23 cellular contexts compared by ENCODE assay signal in genomic region chr2:10311736-10312135, GRCh38. TPM values are rescaled to one million over a fixed set of nuclear protein-coding genes. Genes with fewer than 3 reads are reported as not detected.
DNase-seq lines count a peak whose midpoint lies in the region; ATAC-seq, FAIRE-seq and TF ChIP-seq lines count a peak whose summit lies in the region.
"Had no signal": no experiment of that assay in that cellular context is flagged by ENCODE, and none has a peak within 500 bp of the region (broad histone marks: within the 10 kb centered on the region; RNA-seq: fewer than 3 reads in every experiment).

No MANE protein-coding gene starts in this region.

- peaks cover 37 to 68% of the 10 kb centered on the region in 2 experiments for H3K79me1 ChIP-seq in IMR-90 (ENCODE audit: low read depth in 1 of 2, low read length in 2 of 2)
- peaks cover 5% of the 10 kb centered on the region for H3K79me1 ChIP-seq in neuronal stem cell (ENCODE audit: low read depth, low read length)

- H4K91ac ChIP-seq in IMR-90 (ENCODE audit: insufficient read depth, low read depth, low read length) (no peak overlapping the region), neuronal stem cell (ENCODE audit: low read depth, low read length, poor library complexity) (no peak overlapping the region)

- no peak overlapping the region for H2AK9ac ChIP-seq in IMR-90 (replicated peaks; ENCODE audit: low read depth, low read length, poor library complexity)

- H3K23ac ChIP-seq in IMR-90 (ENCODE audit: low read depth, low read length) = no peak overlapping the region
- H3K23ac ChIP-seq in neuronal stem cell (ENCODE audit: low read depth, low read length, poor library complexity) = no peak overlapping the region

- H2BK20ac ChIP-seq in IMR-90 (ENCODE audit: low read depth, low read length) = no peak overlapping the region

- no peak for FAIRE-seq in HepG2 (lab: Jason Lieb, UNC)
- peak; percentile 82 for FAIRE-seq in bronchial epithelial cell (lab: Jason Lieb, UNC)
- no peak for FAIRE-seq in small intestine (lab: Jason Lieb, UNC)
- FAIRE-seq: A204.1, G401.6 had no signal

- no peak overlapping the region for H2AFZ ChIP-seq in HepG2 (ENCODE audit: low read length)
- H2AFZ ChIP-seq in IMR-90 (replicated peaks; ENCODE audit: low read length, poor library complexity) = no peak overlapping the region
- no peak overlapping the region for H2AFZ ChIP-seq in neuronal stem cell (ENCODE audit: low read length)

- TF ChIP-seq EP300 in HepG2 (IDR thresholded peaks at IDR 0.05; ENCODE audit: low read depth in 2 of 2, low read length in 2 of 2) (no peak), HepG2 (CRISPR knock-in tag; IDR thresholded peaks at IDR 0.05; ENCODE audit: borderline replicate concordance) (no peak)

- CTCF ChIA-PET in HepG2 (lab: Yijun Ruan, JAX; ENCODE audit: low intra/inter-chr PET ratio, low total read pairs) (no interaction called here), IMR-90 (lab: Yijun Ruan, JAX) (no interaction called here)

- H2BK120ac ChIP-seq in IMR-90 (ENCODE audit: low read depth, low read length) = no peak overlapping the region
- no peak overlapping the region for H2BK120ac ChIP-seq in neuronal stem cell (ENCODE audit: low read depth, low read length)

- TF ChIP-seq RAD21 in HepG2 (CRISPR knock-in tag; IDR thresholded peaks at IDR 0.05) (no peak), IMR-90 (IDR thresholded peaks at IDR 0.05; ENCODE audit: low read length) (no peak)

- peaks cover 2 to 18% of the 10 kb centered on the region in 2 experiments; a peak in 2 of 5 replicates for H3K36me3 ChIP-seq in HepG2 (replicated peaks in 1 of 2; ENCODE audit: control insufficient read depth in 1 of 2, insufficient read depth in 2 of 2, low read length in 2 of 2)
- H3K36me3 ChIP-seq in right lobe of liver = no peaks in the 10 kb centered on the region
- peaks cover 2% of the 10 kb centered on the region; the same call in 1 of the 2 replicates for H3K36me3 ChIP-seq in IMR-90 (ENCODE audit: control insufficient read depth, insufficient read depth, low read length)
- no peaks in the 10 kb centered on the region for H3K36me3 ChIP-seq in bronchial epithelial cell (ENCODE audit: control insufficient read depth, insufficient read depth, low read length)
- H3K36me3 ChIP-seq in neuronal stem cell (replicated peaks in 1 of 2; ENCODE audit: control insufficient read depth in 2 of 2, insufficient read depth in 2 of 2, low read length in 2 of 2) = peaks cover 0 to 2% of the 10 kb centered on the region in 2 donors
- H3K36me3 ChIP-seq in small intestine (ENCODE audit: control insufficient read depth in 2 of 2, insufficient read depth in 2 of 2, low read length in 2 of 2) = no peaks in the 10 kb centered on the region

- intact Hi-C loops in HepG2 (cut with micrococcal nuclease; ENCODE audit: unreplicated experiment) = no loop called here
- intact Hi-C loops in right lobe of liver (cut with DNase I) = loop anchor here in 1 of 2 donors (10.0 kb wide), 1 partner anchor 93 kb away; no protein-coding TSS in a partner anchor
- intact Hi-C loops in IMR-90 (cut with micrococcal nuclease) = loop anchor here (1.0 kb wide), 1 partner anchor 44 kb away; no protein-coding TSS in a partner anchor

- H2AK5ac ChIP-seq in IMR-90 (ENCODE audit: low read depth, low read length) = no peak overlapping the region
- no peak overlapping the region for H2AK5ac ChIP-seq in neuronal stem cell (ENCODE audit: low read depth, low read length)

- no peak overlapping the region for H3K4me3 ChIP-seq in HepG2 (replicated peaks in 1 of 3; ENCODE audit: insufficient read depth in 1 of 3, low read depth in 2 of 3, low read length in 3 of 3)
- H3K4me3 ChIP-seq in right lobe of liver = no peak overlapping the region
- no peak overlapping the region for H3K4me3 ChIP-seq in IMR-90 (ENCODE audit: insufficient read depth, low read depth, low read length)
- H3K4me3 ChIP-seq in bronchial epithelial cell (ENCODE audit: low read depth, low read length) = no peak overlapping the region
- peak overlapping the region in 1 of 2 donors; percentile 0 for H3K4me3 ChIP-seq in neuronal stem cell (ENCODE audit: low read length in 2 of 2)
- H3K4me3 ChIP-seq in small intestine (ENCODE audit: low read depth in 1 of 2, low read length in 2 of 2) = no peak overlapping the region
- H3K4me3 ChIP-seq: BLaER1 treated with 17β-estradiol and CSF1 and Interleukin-3, amounts not matched to agents 10 nM and 100 nM had no signal

- no peak overlapping the region for H3K27ac ChIP-seq in HepG2 (ENCODE audit: extremely low read length, insufficient read depth, low read length)
- H3K27ac ChIP-seq in right lobe of liver = no peak overlapping the region
- H3K27ac ChIP-seq in IMR-90 (ENCODE audit: insufficient read depth, low read length) = no peak overlapping the region
- no peak overlapping the region for H3K27ac ChIP-seq in neuronal stem cell (replicated peaks; ENCODE audit: low read length)
- no peak overlapping the region for H3K27ac ChIP-seq in small intestine (ENCODE audit: low read depth in 1 of 2, low read length in 1 of 2)
- H3K27ac ChIP-seq: 22Rv1; BLaER1 treated with 17β-estradiol and CSF1 and Interleukin-3, amounts not matched to agents 10 nM and 100 nM had no signal

- H3K56ac ChIP-seq in IMR-90 (ENCODE audit: extremely low read depth, insufficient read depth, low read length) = no peak overlapping the region

- dilution Hi-C loops in IMR-90 (cut with HindIII; ENCODE audit: low sequenced_read_pairs, unreplicated experiment) = no loop called here

- in situ Hi-C loops in HepG2 (cut with HindIII; ENCODE audit: extremely low pct_ligation_motif_present, low pct_unique_long_range_greater_than_20kb) (no loop called here), IMR-90 (cut with MboI; ENCODE audit: low sequenced_read_pairs) (no loop called here)

- ATAC-seq in HepG2 (no peak), right lobe of liver (no peak), IMR-90 (ENCODE audit: low read depth) (no peak), GM19351 (IDR thresholded peaks at IDR 0.05; ENCODE audit: unreplicated experiment) (no peak)

- H4K5ac ChIP-seq in IMR-90 (ENCODE audit: low read depth, low read length) = no peak overlapping the region

- H2BK12ac ChIP-seq in neuronal stem cell (ENCODE audit: low read length) = no peak overlapping the region

- H2BK15ac ChIP-seq in IMR-90 (ENCODE audit: low read depth, low read length) (no peak overlapping the region), neuronal stem cell (ENCODE audit: low read length) (no peak overlapping the region)

- 71% methylated on average over 4 of the region's 4 CpGs for WGBS in HepG2 (ENCODE audit: low lambda C conversion rate)
- WGBS in right lobe of liver (ENCODE audit: insufficient coverage, low coverage, low lambda C conversion rate, missing lambda C conversion rate) = 68% methylated on average over 4 of the region's 4 CpGs
- 72% methylated on average over 4 of the region's 4 CpGs; no CpG with 5 or more reads in 1 of the 2 experiments for WGBS in IMR-90 (ENCODE audit: extremely low coverage in 2 of 2, insufficient read length in 1 of 2), 2 experiments
- 100% methylated on average over 1 of the region's 4 CpGs; no CpG with 5 or more reads in 1 of the 2 donors for WGBS in neuronal stem cell (ENCODE audit: extremely low coverage in 2 of 2, insufficient read length in 2 of 2, insufficient replicate concordance in 1 of 2), 2 donors
- 77 to 86% (median 81%) methylated on average over 4 of the region's 4 CpGs for WGBS in small intestine, 3 donors

- no peak overlapping the region for H3K18ac ChIP-seq in IMR-90 (ENCODE audit: low read depth, low read length)
- H3K18ac ChIP-seq in neuronal stem cell (ENCODE audit: low read length) = no peak overlapping the region

- H3K9ac ChIP-seq in HepG2 (ENCODE audit: insufficient read depth, low read depth, low read length) (no peak overlapping the region), IMR-90 (ENCODE audit: low read depth, low read length) (no peak overlapping the region), neuronal stem cell (ENCODE audit: low read depth, low read length, poor library complexity) (no peak overlapping the region)
- H3K9ac ChIP-seq: BLaER1 treated with 17β-estradiol and CSF1 and Interleukin-3, amounts not matched to agents 10 nM and 100 nM had no signal

- no peak overlapping the region for H2BK5ac ChIP-seq in IMR-90 (ENCODE audit: low read depth, low read length, poor library complexity, severe bottlenecking)
- H2BK5ac ChIP-seq in neuronal stem cell (ENCODE audit: low read length) = no peak overlapping the region

- TF ChIP-seq CTCF in HepG2 (CRISPR knock-in tag; IDR thresholded peaks at IDR 0.05) (no peak), right lobe of liver (IDR thresholded peaks at IDR 0.05) (no peak), IMR-90 (conservative IDR thresholded peaks at IDR 0.05; ENCODE audit: low read depth, low read length) (no peak), bronchial epithelial cell (IDR thresholded peaks at IDR 0.05; ENCODE audit: insufficient read depth, low read length, severe bottlenecking) (no peak)

- H4K8ac ChIP-seq in IMR-90 (ENCODE audit: low read depth in 2 of 2, low read length in 2 of 2) (no peak overlapping the region), neuronal stem cell (ENCODE audit: low read depth, low read length) (no peak overlapping the region)

- H3K9me1 ChIP-seq in IMR-90 (ENCODE audit: insufficient read depth, low read length) = peaks cover 13% of the 10 kb centered on the region

- H3K27me3 ChIP-seq in HepG2 (ENCODE audit: control insufficient read depth in 1 of 2, insufficient read depth in 2 of 2, low read length in 2 of 2) (no peaks in the 10 kb centered on the region), right lobe of liver (no peaks in the 10 kb centered on the region), IMR-90 (ENCODE audit: control insufficient read depth, insufficient read depth, low read length) (no peaks in the 10 kb centered on the region), bronchial epithelial cell (ENCODE audit: control insufficient read depth, insufficient read depth, low read length) (no peaks in the 10 kb centered on the region), neuronal stem cell (ENCODE audit: control insufficient read depth in 3 of 3, insufficient read depth in 3 of 3, low read depth in 1 of 3, low read length in 3 of 3) (no peaks in the 10 kb centered on the region), small intestine (ENCODE audit: control insufficient read depth in 2 of 2, insufficient read depth in 2 of 2, low read length in 2 of 2) (no peaks in the 10 kb centered on the region)
- H3K27me3 ChIP-seq: BE2C; BLaER1 treated with 17β-estradiol and CSF1 and Interleukin-3, amounts not matched to agents 10 nM and 100 nM had no signal

- no peak overlapping the region for H3K14ac ChIP-seq in IMR-90 (replicated peaks; ENCODE audit: low read depth, low read length)
- peak overlapping the region; percentile 12 for H3K14ac ChIP-seq in neuronal stem cell (ENCODE audit: low read length)

- no peak overlapping the region for H3K4ac ChIP-seq in IMR-90 (ENCODE audit: low read depth, low read length)
- H3K4ac ChIP-seq in neuronal stem cell (ENCODE audit: low read length) = no peak overlapping the region

- H3K79me2 ChIP-seq in HepG2 (ENCODE audit: insufficient read depth, low read length) = peaks cover 84% of the 10 kb centered on the region

- no peak overlapping the region for H3K4me2 ChIP-seq in HepG2 (ENCODE audit: low read depth, low read length)
- no peak overlapping the region for H3K4me2 ChIP-seq in IMR-90 (ENCODE audit: low read depth, low read length)
- H3K4me2 ChIP-seq in neuronal stem cell (ENCODE audit: insufficient read depth, low read length, poor library complexity, severe bottlenecking) = no peak overlapping the region
- H3K4me2 ChIP-seq: BLaER1 treated with 17β-estradiol and CSF1 and Interleukin-3, amounts not matched to agents 10 nM and 100 nM had no signal

- POLR2A ChIA-PET in HepG2 (lab: Yijun Ruan, JAX) (no interaction called here), IMR-90 (lab: Charles Lee; ENCODE audit: unreplicated experiment) (no interaction called here)

- H3K4me1 ChIP-seq in HepG2 (ENCODE audit: insufficient read depth, low read length) (peaks cover 16% of the 10 kb centered on the region), right lobe of liver (peaks cover 0 to 6% (median 3%) of the 10 kb centered on the region in 4 donors), IMR-90 (ENCODE audit: control insufficient read depth, insufficient read depth, low read length) (no peaks in the 10 kb centered on the region; the same call in 1 of the 2 replicates), neuronal stem cell (ENCODE audit: control insufficient read depth in 2 of 2, insufficient read depth in 1 of 2, low read depth in 1 of 2, low read length in 2 of 2) (no peaks in the 10 kb centered on the region), small intestine (ENCODE audit: control insufficient read depth in 2 of 2, insufficient read depth in 1 of 2, low read depth in 1 of 2, low read length in 1 of 2) (peaks cover 2 to 7% of the 10 kb centered on the region in 2 donors)
- H3K4me1 ChIP-seq: Caco-2 had no signal

- no peak for DNase-seq in HepG2 (ENCODE audit: low spot score)
- DNase-seq in right lobe of liver = no peak
- DNase-seq in IMR-90 = no peak
- no peak for DNase-seq in bronchial epithelial cell (ENCODE audit: low read depth)
- DNase-seq in neuronal stem cell (ENCODE audit: low spot score) = no peak
- no peak for DNase-seq in C1 segment of cervical spinal cord (lab: John Stamatoyannopoulos, UW)
- no peak for DNase-seq in small intestine
- DNase-seq: ACHN; AML-193; BE2C; Caco-2; CD4-positive, alpha-beta memory T cell; DMS153; DND-41; GOT3; H7; HCEC 1CT; HFFc6 had no signal

- no TSS peak for BruUV-seq in HepG2 (replicated peaks; lab: Mats Ljungman, UMichigan)
- BruUV-seq in IMR-90 (replicated peaks; lab: Mats Ljungman, UMichigan) = no TSS peak

- H4K20me1 ChIP-seq in HepG2 (ENCODE audit: insufficient read depth, low read length) = peaks cover 20% of the 10 kb centered on the region
- peaks cover 37% of the 10 kb centered on the region for H4K20me1 ChIP-seq in IMR-90 (ENCODE audit: insufficient read depth, low read length)

- H3K9me3 ChIP-seq in HepG2 (ENCODE audit: low read length) (no peaks in the 10 kb centered on the region), right lobe of liver (no peaks in the 10 kb centered on the region), IMR-90 (ENCODE audit: control insufficient read depth, insufficient read depth, low read length) (no peaks in the 10 kb centered on the region), neuronal stem cell (replicated peaks in 1 of 2; ENCODE audit: control insufficient read depth in 2 of 2, insufficient read depth in 1 of 2, low read depth in 1 of 2, low read length in 2 of 2) (peaks cover 0 to 5% of the 10 kb centered on the region in 2 donors), small intestine (ENCODE audit: control insufficient read depth, low read depth) (no peaks in the 10 kb centered on the region)
- H3K9me3 ChIP-seq: Caco-2 had no signal

- TF ChIP-seq POLR2A in HepG2 (IDR thresholded peaks at IDR 0.05; ENCODE audit: insufficient read depth in 1 of 2, low read depth in 2 of 2, low read length in 2 of 2) (no peak), right lobe of liver (IDR thresholded peaks at IDR 0.05) (no peak), IMR-90 (IDR thresholded peaks at IDR 0.05; ENCODE audit: low read depth, low read length) (no peak)

RNA-seq across cellular contexts. Expression of gene HPCAL1, which starts 9.0 kb away (rescaled TPM):
- 23.3 and 29.9 TPM in 2 replicates for total RNA-seq in HepG2 (2016; rRNA removed; fragmentation: Illumina TruSeq; extraction: Trizol)
- 43.0 and 51.2 TPM in 2 replicates for total RNA-seq in HepG2 (2016; cell fraction: cytosol; rRNA removed; fragmentation: Illumina TruSeq; extraction: Trizol; ENCODE audit: low read depth)
- total RNA-seq in HepG2 (2016; cell fraction: insoluble cytoplasmic fraction; rRNA removed; fragmentation: Illumina TruSeq; extraction: Trizol) = 21.4 and 28.1 TPM in 2 replicates
- 50.7 and 67.7 TPM in 2 replicates for total RNA-seq in HepG2 (2016; cell fraction: membrane; rRNA removed; fragmentation: Illumina TruSeq; extraction: Trizol)
- 12.9 and 16.1 TPM in 2 replicates for total RNA-seq in HepG2 (2016; cell fraction: nucleus; rRNA removed; fragmentation: Illumina TruSeq; extraction: Trizol)
- 29.5 and 38.6 TPM in 2 replicates for polyA plus RNA-seq in HepG2 (2011; rRNA removed)
- 29.8 and 35.9 TPM in 2 replicates for polyA plus RNA-seq in HepG2 (2011; cell fraction: cytosol; rRNA removed)
- polyA plus RNA-seq in HepG2 (2011; cell fraction: nucleus; rRNA removed) = 54.3 and 60.0 TPM in 2 replicates
- polyA plus RNA-seq in HepG2 (2012) = 46.0 and 46.8 TPM in 2 replicates
- polyA plus RNA-seq in HepG2 (2016; cell fraction: cytosol; fragmentation: Illumina TruSeq; extraction: Trizol; ENCODE audit: low read depth) = 37.1 and 47.1 TPM in 2 replicates
- polyA plus RNA-seq in HepG2 (2016; cell fraction: insoluble cytoplasmic fraction; fragmentation: Illumina TruSeq; extraction: Trizol; ENCODE audit: low read depth) = 24.6 and 35.5 TPM in 2 replicates
- polyA plus RNA-seq in HepG2 (2016; cell fraction: membrane; fragmentation: Illumina TruSeq; extraction: Trizol; ENCODE audit: low read depth) = 54.6 and 65.1 TPM in 2 replicates
- polyA plus RNA-seq in HepG2 (2016; cell fraction: nucleus; fragmentation: Illumina TruSeq; extraction: Trizol; ENCODE audit: insufficient read depth, low read depth) = 30.3 and 35.7 TPM in 2 replicates
- 26.5 and 27.7 TPM in 2 replicates for polyA minus RNA-seq in HepG2 (2011; rRNA and poly(A)+ RNA removed; ENCODE audit: low replicate concordance)
- 19.4 and 20.4 TPM in 2 replicates for polyA minus RNA-seq in HepG2 (2011; cell fraction: cytosol; rRNA and poly(A)+ RNA removed)
- polyA minus RNA-seq in HepG2 (2011; cell fraction: nucleus; rRNA and poly(A)+ RNA removed) = 12.6 and 15.5 TPM in 2 replicates
- total RNA-seq in right lobe of liver = 10 to 100 TPM; 23.1 to 68.8 (median 29.1) TPM
- 8.2 and 9.4 TPM in 2 replicates for total RNA-seq in IMR-90 (2012; rRNA removed)
- 31.0 and 33.7 TPM in 2 replicates for polyA plus RNA-seq in IMR-90 (2012; rRNA removed)
- polyA plus RNA-seq in IMR-90 (2012; cell fraction: cytosol; rRNA removed) = 25.5 and 52.7 TPM in 2 replicates
- 18.3 and 34.8 TPM in 2 replicates for polyA plus RNA-seq in IMR-90 (2012; cell fraction: nucleus; rRNA removed; ENCODE audit: low replicate concordance)
- total RNA-seq in bronchial epithelial cell = 9.0 and 10.1 TPM in 2 replicates
- polyA plus RNA-seq in neuronal stem cell (2013, experiment 1 of 2) = 10.7 TPM
- polyA plus RNA-seq in neuronal stem cell (2013, experiment 2 of 2) = 9.6 TPM
- 100 to 1,000 TPM in 1 of 3 donors, 10 to 100 TPM in 2; 82.3 to 142 (median 98.4) TPM for polyA plus RNA-seq in small intestine
